17 cellular contexts compared by ENCODE assay signal in genomic region chr7:104196161-104196560, GRCh38. TPM values are rescaled to one million over a fixed set of nuclear protein-coding genes. Genes with fewer than 3 reads are reported as not detected.
DNase-seq lines count a peak whose midpoint lies in the region; ATAC-seq and TF ChIP-seq lines count a peak whose summit lies in the region.
"Had no signal": no experiment of that assay in that cellular context is flagged by ENCODE, and none has a peak within 500 bp of the region (broad histone marks: within the 10 kb centered on the region; RNA-seq: fewer than 3 reads in every experiment).

No MANE protein-coding gene starts in this region.

- CTCF ChIA-PET in activated naive CD4-positive, alpha-beta T cell treated with anti-CD3 and anti-CD28 coated beads for 36 hours (lab: Charles Lee), result interaction anchor here (0.6 kb wide), 1 partner anchor 8 kb away, joined by 5 read pairs; no protein-coding TSS in a partner anchor
- CTCF ChIA-PET in activated CD8-positive, alpha-beta T cell treated with anti-CD3 and anti-CD28 coated beads for 36 hours (lab: Charles Lee), result interaction anchor here (1.5 kb wide), 1 partner anchor 10 kb away, joined by 4 read pairs; no protein-coding TSS in a partner anchor
- CTCF ChIA-PET in MCF 10A (lab: Yijun Ruan, JAX), result no interaction called here

- no TSS peak for BruUV-seq in MCF 10A (replicated peaks; lab: Mats Ljungman, UMichigan)

- ATAC-seq in activated CD8-positive, alpha-beta T cell treated with anti-CD3 and anti-CD28 coated beads for 36 hours, result peak; percentile 60
- ATAC-seq in GM21576 (IDR thresholded peaks at IDR 0.05; ENCODE audit: unreplicated experiment), result no peak
- ATAC-seq: left lobe of liver, mucosa of descending colon had no signal

- intact Hi-C loops in activated naive CD4-positive, alpha-beta T cell treated with anti-CD3 and anti-CD28 coated beads for 36 hours (cut with micrococcal nuclease), result no loop called here
- intact Hi-C loops in activated CD8-positive, alpha-beta T cell treated with anti-CD3 and anti-CD28 coated beads for 36 hours (cut with micrococcal nuclease), result no loop called here
- intact Hi-C loops in MCF 10A (cut with micrococcal nuclease), result no loop called here

- peak overlapping the region; percentile 48 for H3K27ac Mint-ChIP-seq in activated naive CD4-positive, alpha-beta T cell treated with anti-CD3 and anti-CD28 coated beads for 36 hours
- H3K27ac Mint-ChIP-seq in HFFc6, result peak overlapping the region; percentile 48
- H3K27ac Mint-ChIP-seq in activated CD8-positive, alpha-beta T cell treated with anti-CD3 and anti-CD28 coated beads for 36 hours, result peak overlapping the region; percentile 57
- no peak overlapping the region for H3K27ac Mint-ChIP-seq in MCF 10A (ENCODE audit: low read depth, unreplicated experiment)
- H3K27ac Mint-ChIP-seq: T-helper 1 cell treated with Interleukin-12 subunit alpha and Interleukin-12 subunit beta and Interleukin-4 antibody, amounts not matched to agents 30 μg/mL and 1 μg/mL, for 36 hours had no signal

- no peaks in the 10 kb centered on the region for H3K27me3 Mint-ChIP-seq in activated naive CD4-positive, alpha-beta T cell treated with anti-CD3 and anti-CD28 coated beads for 36 hours (ENCODE audit: low read depth)
- H3K27me3 Mint-ChIP-seq in HFFc6 (ENCODE audit: insufficient read depth) (no peaks in the 10 kb centered on the region), MCF 10A (ENCODE audit: insufficient read depth, unreplicated experiment) (no peaks in the 10 kb centered on the region)
- H3K27me3 Mint-ChIP-seq in activated CD8-positive, alpha-beta T cell treated with anti-CD3 and anti-CD28 coated beads for 36 hours, result no peaks in the 10 kb centered on the region

- peaks cover 2% of the 10 kb centered on the region for H3K9me3 Mint-ChIP-seq in activated naive CD4-positive, alpha-beta T cell treated with anti-CD3 and anti-CD28 coated beads for 36 hours
- no peaks in the 10 kb centered on the region for H3K9me3 Mint-ChIP-seq in HFFc6
- peaks cover 3% of the 10 kb centered on the region for H3K9me3 Mint-ChIP-seq in activated CD8-positive, alpha-beta T cell treated with anti-CD3 and anti-CD28 coated beads for 36 hours
- no peaks in the 10 kb centered on the region for H3K9me3 Mint-ChIP-seq in MCF 10A (ENCODE audit: unreplicated experiment)

- peaks cover 78% of the 10 kb centered on the region for H3K36me3 Mint-ChIP-seq in activated naive CD4-positive, alpha-beta T cell treated with anti-CD3 and anti-CD28 coated beads for 36 hours (ENCODE audit: low read depth)
- H3K36me3 Mint-ChIP-seq in HFFc6 (ENCODE audit: low read depth) (peaks cover 51% of the 10 kb centered on the region), MCF 10A (ENCODE audit: insufficient read depth, unreplicated experiment) (peaks cover 56% of the 10 kb centered on the region)
- peaks cover 77% of the 10 kb centered on the region for H3K36me3 Mint-ChIP-seq in activated CD8-positive, alpha-beta T cell treated with anti-CD3 and anti-CD28 coated beads for 36 hours (ENCODE audit: low read depth)

- H3K4me3 Mint-ChIP-seq in activated naive CD4-positive, alpha-beta T cell treated with anti-CD3 and anti-CD28 coated beads for 36 hours, result no peak overlapping the region
- H3K4me3 Mint-ChIP-seq in HFFc6 (no peak overlapping the region), MCF 10A (ENCODE audit: unreplicated experiment) (no peak overlapping the region)
- no peak overlapping the region for H3K4me3 Mint-ChIP-seq in activated CD8-positive, alpha-beta T cell treated with anti-CD3 and anti-CD28 coated beads for 36 hours
- H3K4me3 Mint-ChIP-seq: T-helper 1 cell treated with Interleukin-12 subunit alpha and Interleukin-12 subunit beta and Interleukin-4 antibody, amounts not matched to agents 30 μg/mL and 1 μg/mL, for 36 hours had no signal

- TF ChIP-seq CTCF in HFFc6 (IDR thresholded peaks at IDR 0.05) (no peak), MCF 10A (IDR thresholded peaks at IDR 0.05; ENCODE audit: unreplicated experiment) (no peak)
- no peak for TF ChIP-seq CTCF in activated CD8-positive, alpha-beta T cell treated with anti-CD3 and anti-CD28 coated beads for 36 hours (IDR thresholded peaks at IDR 0.05)

- H3K4me1 Mint-ChIP-seq in activated naive CD4-positive, alpha-beta T cell treated with anti-CD3 and anti-CD28 coated beads for 36 hours (ENCODE audit: low read depth), result peaks cover 11% of the 10 kb centered on the region
- peaks cover 13% of the 10 kb centered on the region for H3K4me1 Mint-ChIP-seq in HFFc6 (ENCODE audit: low read depth)
- peaks cover 23% of the 10 kb centered on the region for H3K4me1 Mint-ChIP-seq in activated CD8-positive, alpha-beta T cell treated with anti-CD3 and anti-CD28 coated beads for 36 hours (ENCODE audit: low read depth)
- H3K4me1 Mint-ChIP-seq in MCF 10A (ENCODE audit: insufficient read depth, unreplicated experiment), result no peaks in the 10 kb centered on the region

- DNase-seq in activated naive CD4-positive, alpha-beta T cell treated with anti-CD3 and anti-CD28 coated beads for 36 hours, result no peak
- DNase-seq in activated naive CD4-positive, alpha-beta T cell treated with Interleukin-2 at 50 U/mL for 16 hours, result no peak
- DNase-seq in HFFc6, result no peak
- DNase-seq in activated CD8-positive, alpha-beta T cell treated with anti-CD3 and anti-CD28 coated beads for 36 hours, result no peak
- peak; percentile 19 to 86 for DNase-seq in lung microvascular endothelial cell (ENCODE audit: low read depth in 2 of 2)
- DNase-seq in HK-2 (ENCODE audit: unreplicated experiment), result no peak
- DNase-seq in MCF 10A (ENCODE audit: unreplicated experiment), result no peak
- DNase-seq: activated gamma-delta T cell; aorta; effector CD8-positive, alpha-beta T cell; head of caudate nucleus; MG63; mucosa of descending colon; WERI-Rb-1 had no signal

- POLR2A ChIA-PET in activated CD8-positive, alpha-beta T cell treated with anti-CD3 and anti-CD28 coated beads for 36 hours (lab: Charles Lee), result no interaction called here
- POLR2A ChIA-PET in MCF 10A (lab: Yijun Ruan, JAX), result no interaction called here

RNA-seq across cellular contexts. Expression of gene ORC5, which starts 11.7 kb away (rescaled TPM):
- total RNA-seq in activated naive CD4-positive, alpha-beta T cell treated with anti-CD3 and anti-CD28 coated beads for 36 hours, result 10 to 100 TPM; 19.9 to 21.2 TPM
- 10 to 100 TPM; 16.7 to 20.7 (median 17.6) TPM for total RNA-seq in HFFc6 (2021; fragmentation: NEBNext Ultra II Directional; extraction: Animal tissue kit (Norgen Biotek cat#: 25700))
- 10 to 100 TPM; 22.1 to 26.0 TPM for total RNA-seq in activated CD8-positive, alpha-beta T cell treated with anti-CD3 and anti-CD28 coated beads for 36 hours
- total RNA-seq in lung microvascular endothelial cell (13.9 and 19.8 TPM in 2 replicates), MCF 10A (2022) (25.4 and 34.1 TPM in 2 replicates)

Comparison
In these comparisons a context has a peak if more than half of its experiments do, and no peak if none do; other contexts are left out.
1. DNase-seq: peak in lung microvascular endothelial cell (2 of 2); none in activated naive CD4-positive, alpha-beta T cell treated with anti-CD3 and anti-CD28 coated beads for 36 hours (single experiment), activated naive CD4-positive, alpha-beta T cell treated with Interleukin-2 at 50 U/mL for 16 hours (single experiment), HFFc6 (single experiment), activated CD8-positive, alpha-beta T cell treated with anti-CD3 and anti-CD28 coated beads for 36 hours (single experiment), HK-2 (single experiment) and MCF 10A (single experiment).